Comparison of ENCODE assay signal across 1 cellular context in genomic region chr11:1830119-1830499, GRCh38.
TF ChIP-seq lines count a peak whose summit lies in the region.

No MANE protein-coding gene starts in this region.

TF ChIP-seq in H1, 55 proteins besides CTCF, POLR2A, EP300 and RAD21:
- TF ChIP-seq JUN (IDR thresholded peaks at IDR 0.05; ENCODE audit: low read depth, low read length), result no peak
- TF ChIP-seq SP2 (IDR thresholded peaks at IDR 0.05; ENCODE audit: low read length), result no peak
- TF ChIP-seq CTBP2 (IDR thresholded peaks at IDR 0.05; ENCODE audit: borderline replicate concordance, insufficient read depth, insufficient read length, low read length), result no peak
- TF ChIP-seq TEAD4 (IDR thresholded peaks at IDR 0.05; ENCODE audit: low read depth, low read length), result no peak
- no peak for TF ChIP-seq ZNF274 (IDR thresholded peaks at IDR 0.05; ENCODE audit: borderline replicate concordance, extremely low read depth, low read length)
